Comparison of ENCODE assay signal across 1 cellular context in the genomic region with DNA sequence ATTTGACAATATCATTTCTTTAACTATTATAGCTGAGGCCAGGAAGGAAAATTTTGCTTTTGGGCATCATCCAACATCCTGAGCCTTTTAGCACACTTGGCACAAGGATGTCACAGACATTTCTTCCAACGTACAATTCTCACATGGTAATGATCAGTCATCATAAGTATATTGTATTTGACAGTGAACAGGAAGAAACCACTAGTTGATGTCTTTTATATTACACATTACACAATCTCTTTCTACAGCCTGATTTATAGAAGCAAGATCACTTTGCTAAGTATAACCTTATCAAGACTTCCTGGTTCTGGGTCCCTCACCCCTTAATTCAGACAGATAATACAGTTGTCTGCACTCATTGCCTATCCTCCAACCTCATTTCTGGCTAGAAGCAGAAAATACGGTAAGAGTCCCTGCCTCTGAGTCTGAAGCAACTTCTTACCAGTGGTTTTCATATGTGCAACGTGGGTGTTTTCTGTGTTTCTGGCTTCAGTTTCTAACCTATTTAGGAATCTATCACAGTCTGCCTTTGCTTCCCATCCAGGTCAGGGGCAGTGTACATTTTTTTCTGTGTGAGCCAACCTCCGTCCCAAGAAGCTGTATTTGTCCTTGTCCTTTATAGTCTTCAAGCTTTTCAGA.
TF ChIP-seq lines count a peak whose summit lies in the region.

No MANE protein-coding gene starts in this region.

TF ChIP-seq in SK-N-SH, 30 proteins besides CTCF, POLR2A, EP300 and RAD21 (continued from another document):
- TF ChIP-seq, protein P1, sequence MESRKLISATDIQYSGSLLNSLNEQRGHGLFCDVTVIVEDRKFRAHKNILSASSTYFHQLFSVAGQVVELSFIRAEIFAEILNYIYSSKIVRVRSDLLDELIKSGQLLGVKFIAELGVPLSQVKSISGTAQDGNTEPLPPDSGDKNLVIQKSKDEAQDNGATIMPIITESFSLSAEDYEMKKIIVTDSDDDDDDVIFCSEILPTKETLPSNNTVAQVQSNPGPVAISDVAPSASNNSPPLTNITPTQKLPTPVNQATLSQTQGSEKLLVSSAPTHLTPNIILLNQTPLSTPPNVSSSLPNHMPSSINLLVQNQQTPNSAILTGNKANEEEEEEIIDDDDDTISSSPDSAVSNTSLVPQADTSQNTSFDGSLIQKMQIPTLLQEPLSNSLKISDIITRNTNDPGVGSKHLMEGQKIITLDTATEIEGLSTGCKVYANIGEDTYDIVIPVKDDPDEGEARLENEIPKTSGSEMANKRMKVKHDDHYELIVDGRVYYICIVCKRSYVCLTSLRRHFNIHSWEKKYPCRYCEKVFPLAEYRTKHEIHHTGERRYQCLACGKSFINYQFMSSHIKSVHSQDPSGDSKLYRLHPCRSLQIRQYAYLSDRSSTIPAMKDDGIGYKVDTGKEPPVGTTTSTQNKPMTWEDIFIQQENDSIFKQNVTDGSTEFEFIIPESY (IDR thresholded peaks at IDR 0.05; ENCODE audit: borderline replicate concordance, low read depth): no peak
- TF ChIP-seq, protein P2, sequence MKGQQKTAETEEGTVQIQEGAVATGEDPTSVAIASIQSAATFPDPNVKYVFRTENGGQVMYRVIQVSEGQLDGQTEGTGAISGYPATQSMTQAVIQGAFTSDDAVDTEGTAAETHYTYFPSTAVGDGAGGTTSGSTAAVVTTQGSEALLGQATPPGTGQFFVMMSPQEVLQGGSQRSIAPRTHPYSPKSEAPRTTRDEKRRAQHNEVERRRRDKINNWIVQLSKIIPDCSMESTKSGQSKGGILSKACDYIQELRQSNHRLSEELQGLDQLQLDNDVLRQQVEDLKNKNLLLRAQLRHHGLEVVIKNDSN (IDR thresholded peaks at IDR 0.05; ENCODE audit: borderline replicate concordance, low read depth): no peak
- TF ChIP-seq NRF1 (IDR thresholded peaks at IDR 0.05; ENCODE audit: low read depth, low read length) (no peak), TAF1 (IDR thresholded peaks at IDR 0.05; ENCODE audit: borderline replicate concordance, low read depth, low read length) (no peak), YY1 (IDR thresholded peaks at IDR 0.05; ENCODE audit: low read depth) (no peak), POLR2AphosphoS5 (IDR thresholded peaks at IDR 0.05; ENCODE audit: low read depth, low read length) (peak; percentile 80; the same call in 1 of the 2 replicates), FOXM1 (IDR thresholded peaks at IDR 0.05; ENCODE audit: low read depth) (peak; percentile 86; the same call in 1 of the 2 replicates), MEF2A (IDR thresholded peaks at IDR 0.05; ENCODE audit: borderline replicate concordance, low read depth) (peak; percentile 60; the same call in 1 of the 2 replicates), FOSL2 (IDR thresholded peaks at IDR 0.05; ENCODE audit: borderline replicate concordance, low read depth) (peak; percentile 22; the same call in 1 of the 2 replicates), CHD2 (IDR thresholded peaks at IDR 0.05; ENCODE audit: low read length, partially characterized antibody) (no peak), TEAD4 (IDR thresholded peaks at IDR 0.05; ENCODE audit: borderline replicate concordance, insufficient read depth) (peak; percentile 82), FOXJ3 (CRISPR knock-in tag; IDR thresholded peaks at IDR 0.05) (no peak), ELF1 (IDR thresholded peaks at IDR 0.05) (peak; percentile 57)
- TF ChIP-seq, protein P3, sequence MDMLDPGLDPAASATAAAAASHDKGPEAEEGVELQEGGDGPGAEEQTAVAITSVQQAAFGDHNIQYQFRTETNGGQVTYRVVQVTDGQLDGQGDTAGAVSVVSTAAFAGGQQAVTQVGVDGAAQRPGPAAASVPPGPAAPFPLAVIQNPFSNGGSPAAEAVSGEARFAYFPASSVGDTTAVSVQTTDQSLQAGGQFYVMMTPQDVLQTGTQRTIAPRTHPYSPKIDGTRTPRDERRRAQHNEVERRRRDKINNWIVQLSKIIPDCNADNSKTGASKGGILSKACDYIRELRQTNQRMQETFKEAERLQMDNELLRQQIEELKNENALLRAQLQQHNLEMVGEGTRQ (IDR thresholded peaks at IDR 0.05; ENCODE audit: borderline replicate concordance, low read depth, low read length): no peak
- TF ChIP-seq, protein P4, sequence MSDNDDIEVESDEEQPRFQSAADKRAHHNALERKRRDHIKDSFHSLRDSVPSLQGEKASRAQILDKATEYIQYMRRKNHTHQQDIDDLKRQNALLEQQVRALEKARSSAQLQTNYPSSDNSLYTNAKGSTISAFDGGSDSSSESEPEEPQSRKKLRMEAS (IDR thresholded peaks at IDR 0.05; ENCODE audit: low read depth): no peak
- TF ChIP-seq, protein P5, sequence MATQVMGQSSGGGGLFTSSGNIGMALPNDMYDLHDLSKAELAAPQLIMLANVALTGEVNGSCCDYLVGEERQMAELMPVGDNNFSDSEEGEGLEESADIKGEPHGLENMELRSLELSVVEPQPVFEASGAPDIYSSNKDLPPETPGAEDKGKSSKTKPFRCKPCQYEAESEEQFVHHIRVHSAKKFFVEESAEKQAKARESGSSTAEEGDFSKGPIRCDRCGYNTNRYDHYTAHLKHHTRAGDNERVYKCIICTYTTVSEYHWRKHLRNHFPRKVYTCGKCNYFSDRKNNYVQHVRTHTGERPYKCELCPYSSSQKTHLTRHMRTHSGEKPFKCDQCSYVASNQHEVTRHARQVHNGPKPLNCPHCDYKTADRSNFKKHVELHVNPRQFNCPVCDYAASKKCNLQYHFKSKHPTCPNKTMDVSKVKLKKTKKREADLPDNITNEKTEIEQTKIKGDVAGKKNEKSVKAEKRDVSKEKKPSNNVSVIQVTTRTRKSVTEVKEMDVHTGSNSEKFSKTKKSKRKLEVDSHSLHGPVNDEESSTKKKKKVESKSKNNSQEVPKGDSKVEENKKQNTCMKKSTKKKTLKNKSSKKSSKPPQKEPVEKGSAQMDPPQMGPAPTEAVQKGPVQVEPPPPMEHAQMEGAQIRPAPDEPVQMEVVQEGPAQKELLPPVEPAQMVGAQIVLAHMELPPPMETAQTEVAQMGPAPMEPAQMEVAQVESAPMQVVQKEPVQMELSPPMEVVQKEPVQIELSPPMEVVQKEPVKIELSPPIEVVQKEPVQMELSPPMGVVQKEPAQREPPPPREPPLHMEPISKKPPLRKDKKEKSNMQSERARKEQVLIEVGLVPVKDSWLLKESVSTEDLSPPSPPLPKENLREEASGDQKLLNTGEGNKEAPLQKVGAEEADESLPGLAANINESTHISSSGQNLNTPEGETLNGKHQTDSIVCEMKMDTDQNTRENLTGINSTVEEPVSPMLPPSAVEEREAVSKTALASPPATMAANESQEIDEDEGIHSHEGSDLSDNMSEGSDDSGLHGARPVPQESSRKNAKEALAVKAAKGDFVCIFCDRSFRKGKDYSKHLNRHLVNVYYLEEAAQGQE (IDR thresholded peaks at IDR 0.05; ENCODE audit: low read depth, low read length): no peak
TF ChIP-seq in SK-N-SH: peak in this region for 12.
